ENCODE assay signal across 11 cellular contexts in the genomic region with DNA sequence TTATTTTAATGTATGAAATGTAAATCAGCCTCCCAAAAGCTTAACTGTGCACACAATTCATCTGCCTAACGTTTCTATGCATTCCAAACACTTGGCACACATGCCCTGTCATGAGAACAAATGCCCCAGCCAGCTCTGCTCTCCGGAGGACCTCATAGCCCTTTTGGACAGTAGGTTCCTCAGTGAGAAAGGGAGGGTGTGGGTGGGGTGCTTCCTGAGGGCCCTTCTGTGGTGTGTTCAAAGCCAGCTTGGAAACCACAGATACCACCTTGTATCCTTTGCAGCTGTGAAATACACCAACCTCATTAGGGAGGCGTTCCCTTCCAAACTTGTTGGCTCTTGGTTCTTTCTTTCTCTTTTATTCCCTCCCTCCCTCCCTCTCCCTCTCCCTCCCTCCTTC.
A peak's percentile ranks its signal among the peaks of the same experiment; 100 is the strongest.
DNase-seq lines count a peak whose midpoint lies in the region; ATAC-seq and TF ChIP-seq lines count a peak whose summit lies in the region.
"Had no signal": no experiment of that assay in that cellular context is flagged by ENCODE, and none has a peak within 500 bp of the region (broad histone marks: within the 10 kb centered on the region; RNA-seq: fewer than 3 reads in every experiment).

No MANE protein-coding gene starts in this region.

- no peak overlapping the region for H3K9ac ChIP-seq in BLaER1 treated with 17β-estradiol and CSF1 and Interleukin-3, amounts not matched to agents 10 nM and 100 nM

- no peak overlapping the region for H3K4me3 ChIP-seq in BLaER1 treated with 17β-estradiol and CSF1 and Interleukin-3, amounts not matched to agents 10 nM and 100 nM

- H3K9me3 Mint-ChIP-seq in activated naive CD8-positive, alpha-beta T cell treated with anti-CD3 and anti-CD28 coated beads, Interleukin-2, amount 50 U/mL, for 24 hours: no peaks in the 10 kb centered on the region

- peaks cover 45% of the 10 kb centered on the region for H3K27me3 Mint-ChIP-seq in activated naive CD8-positive, alpha-beta T cell treated with anti-CD3 and anti-CD28 coated beads, Interleukin-2, amount 50 U/mL, for 24 hours

- H3K4me3 Mint-ChIP-seq in activated naive CD8-positive, alpha-beta T cell treated with anti-CD3 and anti-CD28 coated beads, Interleukin-2, amount 50 U/mL, for 24 hours: peak overlapping the region; percentile 5

- DNase-seq in GM13977 (ENCODE audit: low spot score): peak; percentile 45
- DNase-seq in RPMI8226: peak; percentile 50
- peak; percentile 27 for DNase-seq in activated naive CD8-positive, alpha-beta T cell treated with anti-CD3 and anti-CD28 coated beads, Interleukin-2, amount 50 U/mL, for 24 hours
- no peak for DNase-seq in ureter (ENCODE audit: low spot score)
- no peak for DNase-seq in DMS53 treated with DMSO at 0.1 percent for 48 hours (lab: John Stamatoyannopoulos, UW; ENCODE audit: unreplicated experiment)
- DNase-seq in effector CD8-positive, alpha-beta T cell (lab: John Stamatoyannopoulos, UW): no peak
- DNase-seq: Caco-2, kidney, NCI-H1694 had no signal

- H3K36me3 Mint-ChIP-seq in activated naive CD8-positive, alpha-beta T cell treated with anti-CD3 and anti-CD28 coated beads, Interleukin-2, amount 50 U/mL, for 24 hours (ENCODE audit: low read depth): no peaks in the 10 kb centered on the region

- no peak for TF ChIP-seq CTCF in GM13977 (IDR thresholded peaks at IDR 0.05; ENCODE audit: extremely low read depth, insufficient read depth, missing control alignments)

- peaks cover 10 to 21% (median 18%) of the 10 kb centered on the region in 10 experiments for H3K4me1 ChIP-seq in BLaER1 treated with 17β-estradiol and CSF1 and Interleukin-3, amounts not matched to agents 10 nM and 100 nM
- H3K4me1 ChIP-seq: Caco-2 had no signal

- H3K36me3 ChIP-seq in BLaER1 treated with 17β-estradiol and CSF1 and Interleukin-3, amounts not matched to agents 10 nM and 100 nM: no peaks in the 10 kb centered on the region

- peaks cover 31% of the 10 kb centered on the region for H3K4me1 Mint-ChIP-seq in activated naive CD8-positive, alpha-beta T cell treated with anti-CD3 and anti-CD28 coated beads, Interleukin-2, amount 50 U/mL, for 24 hours

- H3K27me3 ChIP-seq in BLaER1 treated with 17β-estradiol and CSF1 and Interleukin-3, amounts not matched to agents 10 nM and 100 nM: peaks cover 11 to 53% (median 33%) of the 10 kb centered on the region in 11 experiments; a peak in 20 of 22 replicates

- in situ Hi-C loops in GM13977 (cut with MboI; ENCODE audit: low pct_unique_long_range_greater_than_20kb, low sequenced_read_pairs, unreplicated experiment): no loop called here

- H3K27ac ChIP-seq in BLaER1 treated with 17β-estradiol and CSF1 and Interleukin-3, amounts not matched to agents 10 nM and 100 nM: no peak overlapping the region

- peak; percentile 84 for ATAC-seq in activated naive CD8-positive, alpha-beta T cell treated with anti-CD3 and anti-CD28 coated beads, Interleukin-2, amount 50 U/mL, for 24 hours
- no peak for ATAC-seq in HG03108 (IDR thresholded peaks at IDR 0.05; ENCODE audit: unreplicated experiment)

- H4K20me1 ChIP-seq in BLaER1 treated with 17β-estradiol and CSF1 and Interleukin-3, amounts not matched to agents 10 nM and 100 nM: peaks cover 0 to 13% (median 0%) of the 10 kb centered on the region in 11 experiments; a peak in 6 of 22 replicates

- peak overlapping the region; percentile 31 to 79 (median 68); a peak in 21 of 22 replicates for H3K4me2 ChIP-seq in BLaER1 treated with 17β-estradiol and CSF1 and Interleukin-3, amounts not matched to agents 10 nM and 100 nM

- no peak overlapping the region for H3K27ac Mint-ChIP-seq in activated naive CD8-positive, alpha-beta T cell treated with anti-CD3 and anti-CD28 coated beads, Interleukin-2, amount 50 U/mL, for 24 hours

- H3K9me3 ChIP-seq in BLaER1 treated with 17β-estradiol and CSF1 and Interleukin-3, amounts not matched to agents 10 nM and 100 nM (replicated peaks in 1 of 11): no peaks in the 10 kb centered on the region
- H3K9me3 ChIP-seq: Caco-2 had no signal

Comparison
In these comparisons a context has a peak if more than half of its experiments do, and no peak if none do; other contexts are left out.
1. DNase-seq: peak in GM13977 (single experiment), RPMI8226 (single experiment) and activated naive CD8-positive, alpha-beta T cell treated with anti-CD3 and anti-CD28 coated beads, Interleukin-2, amount 50 U/mL, for 24 hours (single experiment); none in ureter (single experiment), DMS53 treated with DMSO at 0.1 percent for 48 hours (single experiment) and effector CD8-positive, alpha-beta T cell (single experiment).